Comparison of ENCODE assay signal across 8 cellular contexts in genomic region chr9:96617439-96618185, GRCh38. TPM values are rescaled to one million over a fixed set of nuclear protein-coding genes. Genes with fewer than 3 reads are reported as not detected.
DNase-seq lines count a peak whose midpoint lies in the region; ATAC-seq and TF ChIP-seq lines count a peak whose summit lies in the region.

No MANE protein-coding gene starts in this region.

- H3K4me3 ChIP-seq in upper lobe of right lung = peak overlapping the region; percentile 62

- no peaks in the 10 kb centered on the region for H3K9me3 ChIP-seq in upper lobe of right lung

- intact Hi-C loops in Right ventricle myocardium superior (cut with DNase I) (loop anchor here (10.0 kb wide), 1 partner anchor 53 kb away; no protein-coding TSS in a partner anchor), Right ventricle myocardium inferior (cut with DNase I) (loop anchor here (2.0 to 5.0 kb wide), 4 partner anchors 37 to 167 kb away; partner anchors contain the start of genes HABP4 and PRXL2C), upper lobe of right lung (cut with DNase I) (no loop called here)

- no peaks in the 10 kb centered on the region for H3K36me3 ChIP-seq in upper lobe of right lung

- no peak overlapping the region for H3K27ac Mint-ChIP-seq in effector memory CD8-positive, alpha-beta T cell

- peaks cover 3 to 6% of the 10 kb centered on the region in 2 donors for H3K4me1 Mint-ChIP-seq in effector memory CD8-positive, alpha-beta T cell (ENCODE audit: low read depth in 2 of 2)

- no peaks in the 10 kb centered on the region for H3K9me3 Mint-ChIP-seq in effector memory CD8-positive, alpha-beta T cell

- DNase-seq in Right ventricle myocardium superior (no peak), Right ventricle myocardium inferior (ENCODE audit: missing footprints) (no peak), midbrain (lab: John Stamatoyannopoulos, UW) (peak; percentile 44), upper lobe of right lung (no peak), NCI-H1694 (lab: John Stamatoyannopoulos, UW) (no peak), NCI-H226 (no peak)
- no peak for DNase-seq in effector memory CD8-positive, alpha-beta T cell

- peaks cover 7% of the 10 kb centered on the region for H3K4me1 ChIP-seq in upper lobe of right lung

- peak overlapping the region; percentile 70 to 71 for H3K4me3 Mint-ChIP-seq in effector memory CD8-positive, alpha-beta T cell

- peak overlapping the region; percentile 63 for H3K27ac ChIP-seq in upper lobe of right lung

- peaks cover 71 to 80% of the 10 kb centered on the region in 2 donors for H3K27me3 Mint-ChIP-seq in effector memory CD8-positive, alpha-beta T cell

- no peak for TF ChIP-seq CTCF in upper lobe of right lung (IDR thresholded peaks at IDR 0.05)

- H3K27me3 ChIP-seq in upper lobe of right lung = no peaks in the 10 kb centered on the region

- H3K36me3 Mint-ChIP-seq in effector memory CD8-positive, alpha-beta T cell (ENCODE audit: insufficient read depth) = no peaks in the 10 kb centered on the region

- ATAC-seq in Right ventricle myocardium superior (ENCODE audit: poor library complexity) = peak; percentile 11
- ATAC-seq in Right ventricle myocardium inferior = no peak
- ATAC-seq in effector memory CD8-positive, alpha-beta T cell (replicated peaks) = no peak
- no peak for ATAC-seq in upper lobe of right lung
- ATAC-seq in HG03439 (IDR thresholded peaks at IDR 0.05; ENCODE audit: unreplicated experiment) = no peak

RNA-seq across cellular contexts. Expression of gene CDC14B, which starts 2.0 kb away (rescaled TPM):
- total RNA-seq in Right ventricle myocardium superior (15.1 TPM), Right ventricle myocardium inferior (14.5 TPM), upper lobe of right lung (14.5 TPM)

RNA-seq across cellular contexts. Expression of gene PRXL2C, which starts 37.5 kb away (rescaled TPM):
- total RNA-seq in Right ventricle myocardium superior (28.3 TPM), Right ventricle myocardium inferior (27.3 TPM), upper lobe of right lung (25.6 TPM)
